31 cellular contexts compared by ENCODE assay signal in genomic region chr20:33503564-33503963, GRCh38.
"Had no signal": no experiment of that assay in that cellular context is flagged by ENCODE, and none has a peak within 500 bp of the region (broad histone marks: within the 10 kb centered on the region; RNA-seq: fewer than 3 reads in every experiment).

No MANE protein-coding gene starts in this region.

- H3K27ac ChIP-seq: brain microvascular endothelial cell, esophagus muscularis mucosa, foreskin keratinocyte, gastrocnemius medialis, heart left ventricle had no signal

- H3K9me3 Mint-ChIP-seq: activated T-cell treated with anti-CD3 and anti-CD28 coated beads, Interleukin-2, amount 50 U/mL, for 4 hours; activated T-helper 17 cell treated with anti-CD3 and anti-CD28 coated beads, Interleukin-2, amount 50 U/mL, for 72 hours; central memory CD8-positive, alpha-beta T cell; effector memory CD8-positive, alpha-beta T cell had no signal

- FAIRE-seq: astrocyte, bronchial epithelial cell, colon had no signal

- H3K4me1 ChIP-seq: foreskin keratinocyte had no signal

- H3K27me3 Mint-ChIP-seq: activated CD8-positive, alpha-beta T cell treated with anti-CD3 and anti-CD28 coated beads for 36 hours; activated naive CD8-positive, alpha-beta T cell; activated T-helper 17 cell treated with anti-CD3 and anti-CD28 coated beads, Interleukin-2, amount 50 U/mL, for 72 hours; central memory CD8-positive, alpha-beta T cell; effector memory CD8-positive, alpha-beta T cell had no signal

- H3K4me3 ChIP-seq: esophagus muscularis mucosa, gastrocnemius medialis, heart left ventricle had no signal

- ATAC-seq: activated CD8-positive, alpha-beta T cell treated with anti-CD3 and anti-CD28 coated beads for 36 hours; activated T-cell treated with anti-CD3 and anti-CD28 coated beads, Interleukin-2, amount 50 U/mL, for 4 hours; activated T-helper 17 cell treated with anti-CD3 and anti-CD28 coated beads, Interleukin-2, amount 50 U/mL, for 72 hours; effector memory CD8-positive, alpha-beta T cell; foreskin keratinocyte; gastrocnemius medialis; heart left ventricle had no signal

- DNase-seq: activated CD4-positive, alpha-beta T cell treated with anti-CD3 and anti-CD28 coated beads for 1 hour; activated CD4-positive, alpha-beta T cell treated with anti-CD3 and anti-CD28 coated beads for 4 hours; activated CD4-positive, alpha-beta T cell treated with anti-CD3 and anti-CD28 coated beads, Interleukin-2, amount 50 U/mL, for 1 hour; activated CD4-positive, alpha-beta T cell treated with anti-CD3 and anti-CD28 coated beads, Interleukin-2, amount 50 U/mL, for 48 hours; activated CD8-positive, alpha-beta memory T cell treated with anti-CD3 and anti-CD28 coated beads for 24 hours; activated CD8-positive, alpha-beta T cell treated with anti-CD3 and anti-CD28 coated beads for 36 hours; activated effector memory CD4-positive, alpha-beta T cell treated with Interleukin-2 at 50 U/mL for 16 hours; activated gamma-delta T cell treated with Interleukin-2 at 50 U/mL for 16 hours; activated naive CD4-positive, alpha-beta T cell treated with anti-CD3 and anti-CD28 coated beads, Interleukin-2, amount 50 U/mL, for 16 hours; activated naive CD4-positive, alpha-beta T cell treated with Interleukin-2 at 50 U/mL for 16 hours; activated T-cell treated with anti-CD3 and anti-CD28 coated beads, Interleukin-2, amount 50 U/mL, for 4 hours; amniotic stem cell; anterior cingulate cortex; brain microvascular endothelial cell; cortex of kidney; dermis blood vessel endothelial cell; effector CD4-positive, alpha-beta T cell; effector memory CD8-positive, alpha-beta T cell; erythroblast; foreskin keratinocyte; gastrocnemius medialis; glutamatergic neuron; heart left ventricle; T-helper 2 cell had no signal

- H3K4me3 Mint-ChIP-seq: activated CD8-positive, alpha-beta T cell treated with anti-CD3 and anti-CD28 coated beads for 36 hours; activated naive CD8-positive, alpha-beta T cell; activated T-cell treated with anti-CD3 and anti-CD28 coated beads, Interleukin-2, amount 50 U/mL, for 4 hours; activated T-helper 17 cell treated with anti-CD3 and anti-CD28 coated beads, Interleukin-2, amount 50 U/mL, for 72 hours; central memory CD8-positive, alpha-beta T cell; effector memory CD8-positive, alpha-beta T cell had no signal

- H3K27me3 ChIP-seq: brain microvascular endothelial cell, esophagus muscularis mucosa, foreskin keratinocyte, gastrocnemius medialis, heart left ventricle had no signal

- H3K36me3 ChIP-seq: brain microvascular endothelial cell, gastrocnemius medialis had no signal

- H3K27ac Mint-ChIP-seq: activated CD8-positive, alpha-beta T cell treated with anti-CD3 and anti-CD28 coated beads for 36 hours; activated naive CD8-positive, alpha-beta T cell; activated T-helper 17 cell treated with anti-CD3 and anti-CD28 coated beads, Interleukin-2, amount 50 U/mL, for 72 hours; effector memory CD8-positive, alpha-beta T cell had no signal

- H3K9me3 ChIP-seq: esophagus muscularis mucosa, gastrocnemius medialis, heart left ventricle had no signal
